ENCODE assay signal across 20 cellular contexts in genomic region chr12:12212769-12213168, GRCh38. TPM values are rescaled to one million over a fixed set of nuclear protein-coding genes. Genes with fewer than 3 reads are reported as not detected.
DNase-seq lines count a peak whose midpoint lies in the region; ATAC-seq, FAIRE-seq and TF ChIP-seq lines count a peak whose summit lies in the region.
"Had no signal": no experiment of that assay in that cellular context is flagged by ENCODE, and none has a peak within 500 bp of the region (broad histone marks: within the 10 kb centered on the region; RNA-seq: fewer than 3 reads in every experiment).

No MANE protein-coding gene starts in this region.

- TF ChIP-seq RAD21 in HepG2 (CRISPR knock-in tag; IDR thresholded peaks at IDR 0.05): no peak
- TF ChIP-seq RAD21 in liver (IDR thresholded peaks at IDR 0.05): no peak

- POLR2A ChIA-PET in HepG2 (lab: Yijun Ruan, JAX): no interaction called here
- POLR2A ChIA-PET in CD8-positive, alpha-beta memory T cell (lab: Charles Lee): no interaction called here

- peaks cover 93% of the 10 kb centered on the region for H3K79me2 ChIP-seq in HepG2 (ENCODE audit: insufficient read depth, low read length)
- H3K79me2 ChIP-seq in mammary epithelial cell (ENCODE audit: insufficient read depth, low read length): peaks cover 46% of the 10 kb centered on the region

- H3K27ac ChIP-seq in HepG2 (ENCODE audit: extremely low read length, insufficient read depth, low read length): no peak overlapping the region
- H3K27ac ChIP-seq in right lobe of liver: no peak overlapping the region
- H3K27ac ChIP-seq in mammary epithelial cell (ENCODE audit: insufficient read depth, low read depth, low read length): no peak overlapping the region
- H3K27ac ChIP-seq in liver (ENCODE audit: low read depth in 1 of 2, low read length in 2 of 2): no peak overlapping the region
- H3K27ac ChIP-seq in CD8-positive, alpha-beta memory T cell (ENCODE audit: low read depth, low read length): no peak overlapping the region

- WGBS in HepG2 (ENCODE audit: low lambda C conversion rate): 81% methylated on average over 1 of the region's 1 CpG
- WGBS in right lobe of liver (ENCODE audit: insufficient coverage, low coverage, low lambda C conversion rate, missing lambda C conversion rate): 30% methylated on average over 1 of the region's 1 CpG
- WGBS in mammary epithelial cell (ENCODE audit: low coverage, missing lambda C conversion rate): 95% methylated on average over 1 of the region's 1 CpG
- WGBS in liver: 56% methylated on average over 1 of the region's 1 CpG

- intact Hi-C loops in HepG2 (cut with micrococcal nuclease; ENCODE audit: unreplicated experiment) (no loop called here), right lobe of liver (cut with DNase I) (no loop called here), mammary epithelial cell (cut with micrococcal nuclease) (no loop called here)

- no peak for FAIRE-seq in HepG2 (lab: Jason Lieb, UNC)
- FAIRE-seq: D721Med, GM18507 had no signal

- H3K4me3 Mint-ChIP-seq in CD8-positive, alpha-beta memory T cell: no peak overlapping the region
- H3K4me3 Mint-ChIP-seq: GM23338, H9, IgD-negative memory B cell had no signal

- dilution Hi-C loops in mammary epithelial cell (cut with HindIII; ENCODE audit: low sequenced_read_pairs): no loop called here

- H4K20me1 ChIP-seq in HepG2 (ENCODE audit: insufficient read depth, low read length) (no peaks in the 10 kb centered on the region), mammary epithelial cell (ENCODE audit: insufficient read depth, low read length) (no peaks in the 10 kb centered on the region)

- TF ChIP-seq EP300 in HepG2 (IDR thresholded peaks at IDR 0.05; ENCODE audit: low read depth in 2 of 2, low read length in 2 of 2) (no peak), HepG2 (CRISPR knock-in tag; IDR thresholded peaks at IDR 0.05; ENCODE audit: borderline replicate concordance) (no peak)

- H3K27me3 Mint-ChIP-seq in CD8-positive, alpha-beta memory T cell: peaks cover 30 to 45% of the 10 kb centered on the region in 2 donors
- H3K27me3 Mint-ChIP-seq: IgD-negative memory B cell had no signal

- no peaks in the 10 kb centered on the region for H3K27me3 ChIP-seq in HepG2 (ENCODE audit: control insufficient read depth in 1 of 2, insufficient read depth in 2 of 2, low read length in 2 of 2)
- no peaks in the 10 kb centered on the region for H3K27me3 ChIP-seq in right lobe of liver
- no peaks in the 10 kb centered on the region for H3K27me3 ChIP-seq in mammary epithelial cell (ENCODE audit: insufficient read depth, low read length)
- H3K27me3 ChIP-seq in liver (ENCODE audit: control insufficient read depth in 4 of 4, insufficient read depth in 4 of 4, low read length in 3 of 4): no peaks in the 10 kb centered on the region
- H3K27me3 ChIP-seq in CD8-positive, alpha-beta memory T cell (ENCODE audit: insufficient read depth, low read length, poor library complexity, severe bottlenecking): peaks cover 11% of the 10 kb centered on the region

- DNase-seq in HepG2 (ENCODE audit: low spot score) (no peak), right lobe of liver (no peak), mammary epithelial cell (peak; percentile 12), NCI-H1417 treated with DMSO at 0.1 percent for 48 hours (lab: John Stamatoyannopoulos, UW) (no peak)
- no peak for DNase-seq in CD8-positive, alpha-beta memory T cell
- DNase-seq: 8988T, H9, NCI-H1105 treated with DMSO at 0.1 percent for 48 hours, NCI-H2029, NCI-H446, NCI-H526 treated with DMSO at 0.1 percent for 48 hours, SHP77 treated with DMSO at 0.1 percent for 48 hours had no signal

- H3K9me3 Mint-ChIP-seq in CD8-positive, alpha-beta memory T cell: peaks cover 0 to under 1% (median 0%) of the 10 kb centered on the region in 5 donors
- H3K9me3 Mint-ChIP-seq: GM23338, H9 had no signal

- ATAC-seq in HepG2 (no peak), right lobe of liver (no peak), HG03354 (IDR thresholded peaks at IDR 0.05; ENCODE audit: poor library complexity, severe bottlenecking, unreplicated experiment) (no peak), GM18517 (IDR thresholded peaks at IDR 0.05; ENCODE audit: unreplicated experiment) (no peak)
- ATAC-seq: GM23338, Panc1 had no signal

- TF ChIP-seq POLR2A in HepG2 (IDR thresholded peaks at IDR 0.05; ENCODE audit: insufficient read depth in 1 of 2, low read depth in 2 of 2, low read length in 2 of 2) (no peak), right lobe of liver (IDR thresholded peaks at IDR 0.05) (no peak)

- H3K27ac Mint-ChIP-seq in CD8-positive, alpha-beta memory T cell: no peak overlapping the region
- H3K27ac Mint-ChIP-seq: GM23338, H9 had no signal

- no peaks in the 10 kb centered on the region for H3K36me3 Mint-ChIP-seq in CD8-positive, alpha-beta memory T cell
- H3K36me3 Mint-ChIP-seq: IgD-negative memory B cell had no signal

- H3K4me1 Mint-ChIP-seq in CD8-positive, alpha-beta memory T cell: peaks cover 14 to 19% (median 15%) of the 10 kb centered on the region in 3 donors

- CTCF ChIA-PET in HepG2 (lab: Yijun Ruan, JAX; ENCODE audit: low intra/inter-chr PET ratio, low total read pairs) (no interaction called here), mammary epithelial cell (lab: Charles Lee; ENCODE audit: low non-redundant PET) (no interaction called here)
- CTCF ChIA-PET in CD8-positive, alpha-beta memory T cell (lab: Charles Lee): no interaction called here

- H3K4me2 ChIP-seq in HepG2 (ENCODE audit: low read depth, low read length) (no peak overlapping the region), mammary epithelial cell (ENCODE audit: insufficient read depth, low read depth, low read length) (no peak overlapping the region)
- H3K4me2 ChIP-seq: GM23338 had no signal

- no TSS peak for BruUV-seq in HepG2 (replicated peaks; lab: Mats Ljungman, UMichigan)
- no TSS peak for BruUV-seq in mammary epithelial cell (replicated peaks; lab: Mats Ljungman, UMichigan)

- H3K4me1 ChIP-seq in HepG2 (ENCODE audit: insufficient read depth, low read length): peaks cover 80% of the 10 kb centered on the region
- H3K4me1 ChIP-seq in right lobe of liver: peaks cover 0 to 25% (median 9%) of the 10 kb centered on the region in 4 donors
- no peaks in the 10 kb centered on the region for H3K4me1 ChIP-seq in mammary epithelial cell (ENCODE audit: insufficient read depth, low read length)
- H3K4me1 ChIP-seq in liver (ENCODE audit: control insufficient read depth in 4 of 4, insufficient read depth in 4 of 4, low read length in 3 of 4): peaks cover 11 to 30% (median 16%) of the 10 kb centered on the region in 4 donors
- peaks cover 9% of the 10 kb centered on the region for H3K4me1 ChIP-seq in CD8-positive, alpha-beta memory T cell (ENCODE audit: insufficient read depth, low read length)

- H3K36me3 ChIP-seq in HepG2 (replicated peaks in 1 of 2; ENCODE audit: control insufficient read depth in 1 of 2, insufficient read depth in 2 of 2, low read length in 2 of 2): no peaks in the 10 kb centered on the region
- no peaks in the 10 kb centered on the region for H3K36me3 ChIP-seq in right lobe of liver
- H3K36me3 ChIP-seq in mammary epithelial cell (ENCODE audit: insufficient read depth, low read length): no peaks in the 10 kb centered on the region
- peaks cover 0 to 3% (median under 1%) of the 10 kb centered on the region in 4 donors for H3K36me3 ChIP-seq in liver (ENCODE audit: control insufficient read depth in 4 of 4, insufficient read depth in 3 of 4, low read depth in 1 of 4, low read length in 3 of 4)
- no peaks in the 10 kb centered on the region for H3K36me3 ChIP-seq in CD8-positive, alpha-beta memory T cell (ENCODE audit: insufficient read depth, low read length)

- in situ Hi-C loops in HepG2 (cut with HindIII; ENCODE audit: extremely low pct_ligation_motif_present, low pct_unique_long_range_greater_than_20kb) (no loop called here), mammary epithelial cell (cut with MboI; ENCODE audit: low sequenced_read_pairs in 2 of 2) (no loop called here)

- H3K9me3 ChIP-seq in HepG2 (ENCODE audit: low read length): no peaks in the 10 kb centered on the region
- no peaks in the 10 kb centered on the region for H3K9me3 ChIP-seq in right lobe of liver
- no peaks in the 10 kb centered on the region for H3K9me3 ChIP-seq in mammary epithelial cell (replicated peaks; ENCODE audit: insufficient read depth, low read length)
- no peaks in the 10 kb centered on the region for H3K9me3 ChIP-seq in liver (ENCODE audit: control insufficient read depth in 4 of 4, low read length in 3 of 4)
- H3K9me3 ChIP-seq in CD8-positive, alpha-beta memory T cell (ENCODE audit: low read length): no peaks in the 10 kb centered on the region

- H3K4me3 ChIP-seq in HepG2 (replicated peaks in 1 of 3; ENCODE audit: insufficient read depth in 1 of 3, low read depth in 2 of 3, low read length in 3 of 3) (no peak overlapping the region), right lobe of liver (no peak overlapping the region), mammary epithelial cell (replicated peaks in 1 of 3; ENCODE audit: insufficient read depth in 1 of 3, low read depth in 2 of 3, low read length in 3 of 3) (no peak overlapping the region), liver (ENCODE audit: low read depth in 1 of 3, low read length in 3 of 3) (no peak overlapping the region)
- H3K4me3 ChIP-seq in CD8-positive, alpha-beta memory T cell (ENCODE audit: low read length): no peak overlapping the region
- H3K4me3 ChIP-seq: GM23338 had no signal

- H2AFZ ChIP-seq in HepG2 (ENCODE audit: low read length): no peak overlapping the region
- no peak overlapping the region for H2AFZ ChIP-seq in mammary epithelial cell (ENCODE audit: low read depth, low read length)
- H2AFZ ChIP-seq: GM23338 had no signal

- TF ChIP-seq CTCF in HepG2 (CRISPR knock-in tag; IDR thresholded peaks at IDR 0.05) (no peak), right lobe of liver (IDR thresholded peaks at IDR 0.05) (no peak), mammary epithelial cell (conservative IDR thresholded peaks at IDR 0.05 in 1 of 2, IDR thresholded peaks at IDR 0.05 in 1 of 2; ENCODE audit: extremely low read depth in 1 of 2, insufficient read depth in 1 of 2, low read depth in 1 of 2, low read length in 2 of 2) (no peak), liver (IDR thresholded peaks at IDR 0.05; ENCODE audit: low read depth, low read length, missing input control) (no peak)

- H3K9ac ChIP-seq in HepG2 (ENCODE audit: insufficient read depth, low read depth, low read length) (no peak overlapping the region), mammary epithelial cell (ENCODE audit: insufficient read depth, low read length) (no peak overlapping the region), liver (ENCODE audit: low read depth in 1 of 2, low read length in 2 of 2) (no peak overlapping the region)

RNA-seq across cellular contexts. Expression of gene LRP6, which starts 54.1 kb away (rescaled TPM):
- total RNA-seq in HepG2 (2016; rRNA removed; fragmentation: Illumina TruSeq; extraction: Trizol) (31.7 and 42.0 TPM in 2 replicates), right lobe of liver (10 to 100 TPM; 19.9 to 32.5 (median 22.2) TPM), mammary epithelial cell (10 to 100 TPM; 19.2 to 27.7 TPM), liver (10 to 100 TPM; 24.7 to 76.8 TPM)
- 30.2 and 33.3 TPM in 2 replicates for total RNA-seq in HepG2 (2016; cell fraction: cytosol; rRNA removed; fragmentation: Illumina TruSeq; extraction: Trizol; ENCODE audit: low read depth)
- 29.5 and 42.3 TPM in 2 replicates for total RNA-seq in HepG2 (2016; cell fraction: insoluble cytoplasmic fraction; rRNA removed; fragmentation: Illumina TruSeq; extraction: Trizol)
- total RNA-seq in HepG2 (2016; cell fraction: membrane; rRNA removed; fragmentation: Illumina TruSeq; extraction: Trizol): 19.7 and 24.2 TPM in 2 replicates
- 59.6 and 64.7 TPM in 2 replicates for total RNA-seq in HepG2 (2016; cell fraction: nucleus; rRNA removed; fragmentation: Illumina TruSeq; extraction: Trizol)
- polyA plus RNA-seq in HepG2 (2011; rRNA removed) (28.4 and 33.8 TPM in 2 replicates), mammary epithelial cell (13.9 TPM), liver (10 to 100 TPM; 14.7 to 21.7 TPM)
- 24.8 and 30.7 TPM in 2 replicates for polyA plus RNA-seq in HepG2 (2011; cell fraction: cytosol; rRNA removed)
- 50.2 and 50.3 TPM in 2 replicates for polyA plus RNA-seq in HepG2 (2011; cell fraction: nucleus; rRNA removed)
- polyA plus RNA-seq in HepG2 (2012): 16.9 and 17.6 TPM in 2 replicates
- 0.83 and 1.0 TPM in 2 replicates for polyA plus RNA-seq in HepG2 (2016; cell fraction: cytosol; fragmentation: Illumina TruSeq; extraction: Trizol; ENCODE audit: low read depth)
- 7.8 and 9.5 TPM in 2 replicates for polyA plus RNA-seq in HepG2 (2016; cell fraction: insoluble cytoplasmic fraction; fragmentation: Illumina TruSeq; extraction: Trizol; ENCODE audit: low read depth)
- polyA plus RNA-seq in HepG2 (2016; cell fraction: membrane; fragmentation: Illumina TruSeq; extraction: Trizol; ENCODE audit: low read depth): 1.5 and 1.6 TPM in 2 replicates
- 31.3 and 31.9 TPM in 2 replicates for polyA plus RNA-seq in HepG2 (2016; cell fraction: nucleus; fragmentation: Illumina TruSeq; extraction: Trizol; ENCODE audit: insufficient read depth, low read depth)
- 201 and 238 TPM in 2 replicates for polyA minus RNA-seq in HepG2 (2011; rRNA and poly(A)+ RNA removed; ENCODE audit: low replicate concordance)
- polyA minus RNA-seq in HepG2 (2011; cell fraction: cytosol; rRNA and poly(A)+ RNA removed): 59.0 and 61.1 TPM in 2 replicates
- 83.0 and 116 TPM in 2 replicates for polyA minus RNA-seq in HepG2 (2011; cell fraction: nucleus; rRNA and poly(A)+ RNA removed)
- 216 TPM for polyA minus RNA-seq in mammary epithelial cell
- 1 to 10 TPM in 1 of 2 experiments, under 1 TPM in 1; 0.94 to 2.4 TPM for total RNA-seq in CD8-positive, alpha-beta memory T cell
- 0.12 TPM for polyA plus RNA-seq in CD8-positive, alpha-beta memory T cell
- polyA plus RNA-seq: IgD-negative memory B cell had no signal

Comparison
In these comparisons a context has a peak if more than half of its experiments do, and no peak if none do; other contexts are left out.
1. RNA of gene LRP6, which starts 54.1 kb away (total RNA-seq): 24.7 to 76.8 TPM in liver, 19.7 to 64.7 TPM in HepG2, 19.2 to 27.7 TPM in mammary epithelial cell and 19.9 to 32.5 TPM in right lobe of liver; 0.94 to 2.4 TPM in CD8-positive, alpha-beta memory T cell; every median in the first group is over 4 times any median in the second.